Comparison of ENCODE assay signal across 9 cellular contexts in the genomic region with DNA sequence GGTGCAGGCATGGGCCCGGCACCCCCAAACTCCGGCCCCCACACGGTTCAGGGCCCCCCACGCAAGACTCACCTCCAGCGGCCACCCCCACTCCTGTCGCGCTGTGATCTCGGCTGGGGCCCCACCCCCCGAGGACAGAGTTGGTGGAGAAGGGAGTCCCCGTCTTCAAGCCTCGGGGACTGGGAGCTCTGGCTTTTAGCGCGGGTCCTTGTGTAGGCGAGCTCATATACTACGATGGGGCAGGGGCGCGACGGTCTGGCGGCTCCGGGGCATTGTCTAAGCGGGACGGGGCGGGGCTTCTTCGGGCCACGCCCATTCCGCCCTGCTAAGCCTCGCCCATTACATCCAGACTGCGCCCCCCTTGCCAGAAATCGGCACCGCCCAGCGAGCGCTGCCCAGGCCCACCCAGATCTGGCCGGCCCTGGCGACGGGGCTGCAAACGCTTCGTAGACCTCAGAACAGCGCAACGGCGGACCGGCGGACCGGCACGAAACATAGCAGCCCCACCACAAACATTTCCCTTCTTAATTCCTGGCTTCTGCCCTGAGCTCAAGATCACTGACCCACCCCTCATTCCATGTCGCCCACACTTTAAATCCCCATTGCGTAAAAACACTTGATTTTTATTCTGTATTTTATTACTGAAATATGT. TPM values are rescaled to one million over a fixed set of nuclear protein-coding genes. Genes with fewer than 3 reads are reported as not detected.
DNase-seq lines count a peak whose midpoint lies in the region.
"Had no signal": no experiment of that assay in that cellular context is flagged by ENCODE, and none has a peak within 500 bp of the region (broad histone marks: within the 10 kb centered on the region; RNA-seq: fewer than 3 reads in every experiment).

No MANE protein-coding gene starts in this region.

- H3K4me3 Mint-ChIP-seq in activated CD4-positive, alpha-beta T cell treated with anti-CD3 and anti-CD28 coated beads, Interleukin-2, amount 10 ng/mL, durations not matched to agents 7 days and 5 days: peak overlapping the region; percentile 85

- no peaks in the 10 kb centered on the region for H3K9me3 ChIP-seq in GM23248 (ENCODE audit: low read depth)

- H3K9ac ChIP-seq in GM23248: peak overlapping the region; percentile 81

- DNase-seq in C1 segment of cervical spinal cord (lab: John Stamatoyannopoulos, UW) (peak in 12 of 14 donors; percentile 25 to 82 (median 74)), GM23248 (peak; percentile 90), NCI-H2227 (lab: John Stamatoyannopoulos, UW; ENCODE audit: unreplicated experiment) (peak; percentile 95), dermis blood vessel endothelial cell (peak; percentile 95), left kidney (ENCODE audit: low read depth, low spot score) (peak; percentile 97), NCI-H1417 treated with DMSO at 0.1 percent for 48 hours (lab: John Stamatoyannopoulos, UW) (no peak)
- peak; percentile 57 for DNase-seq in activated CD4-positive, alpha-beta T cell treated with anti-CD3 and anti-CD28 coated beads, Interleukin-2, amount 10 ng/mL, durations not matched to agents 7 days and 5 days
- peak; percentile 64 to 76 for DNase-seq in stimulated activated CD4-positive, alpha-beta T cell treated with anti-CD3 and anti-CD28 coated beads, Interleukin-2, amount 100 ng/mL, for 24 hours

- peak overlapping the region; percentile 75 for H3K4me3 ChIP-seq in GM23248

- no peaks in the 10 kb centered on the region for H4K20me1 ChIP-seq in GM23248 (ENCODE audit: insufficient read depth)

- peaks cover 40% of the 10 kb centered on the region for H3F3A ChIP-seq in GM23248 (ENCODE audit: insufficient read depth)

- H3K79me2 ChIP-seq in GM23248 (ENCODE audit: insufficient read depth): peaks cover 33% of the 10 kb centered on the region

- H3K36me3 ChIP-seq in GM23248 (ENCODE audit: low read depth): peaks cover 44% of the 10 kb centered on the region

- peaks cover 19% of the 10 kb centered on the region for H3K4me1 ChIP-seq in GM23248 (ENCODE audit: insufficient read depth)

- no peaks in the 10 kb centered on the region for H3K27me3 ChIP-seq in GM23248 (replicated peaks; ENCODE audit: insufficient read depth)

- CTCF ChIA-PET in activated CD4-positive, alpha-beta T cell treated with anti-CD3 and anti-CD28 coated beads, Interleukin-2, amount 10 ng/mL, durations not matched to agents 7 days and 5 days (lab: Charles Lee): interaction anchor here (0.5 to 4.2 kb wide), 21 partner anchors 9 to 132 kb away, joined by 3 to 16 read pairs (median 4); a partner anchor contains a TSS

- peaks cover 59% of the 10 kb centered on the region for H3K36me3 Mint-ChIP-seq in activated CD4-positive, alpha-beta T cell treated with anti-CD3 and anti-CD28 coated beads, Interleukin-2, amount 10 ng/mL, durations not matched to agents 7 days and 5 days (ENCODE audit: low read depth)

- H3K4me1 Mint-ChIP-seq in activated CD4-positive, alpha-beta T cell treated with anti-CD3 and anti-CD28 coated beads, Interleukin-2, amount 10 ng/mL, durations not matched to agents 7 days and 5 days: peaks cover 79% of the 10 kb centered on the region

- H3K9me2 ChIP-seq in GM23248 (ENCODE audit: insufficient read depth): no peaks in the 10 kb centered on the region

- 1 to 3% methylated on average over 33 to 40 of the region's 46 CpGs for WGBS in GM23248 (ENCODE audit: low coverage in 1 of 2, low lambda C conversion rate in 2 of 2, missing lambda C conversion rate in 2 of 2), 2 experiments

- H3K27me3 Mint-ChIP-seq in activated CD4-positive, alpha-beta T cell treated with anti-CD3 and anti-CD28 coated beads, Interleukin-2, amount 10 ng/mL, durations not matched to agents 7 days and 5 days: no peaks in the 10 kb centered on the region

- H3K4me2 ChIP-seq in GM23248 (ENCODE audit: unreplicated experiment): peak overlapping the region; percentile 87

- POLR2A ChIA-PET in activated CD4-positive, alpha-beta T cell treated with anti-CD3 and anti-CD28 coated beads, Interleukin-2, amount 10 ng/mL, durations not matched to agents 7 days and 5 days (lab: Charles Lee): interaction anchor here (1.0 kb wide), 1 partner anchor 10 kb away, joined by 3 read pairs; no protein-coding TSS in a partner anchor

- peak overlapping the region; percentile 78 for H3K27ac ChIP-seq in GM23248

- H3K27ac Mint-ChIP-seq in activated CD4-positive, alpha-beta T cell treated with anti-CD3 and anti-CD28 coated beads, Interleukin-2, amount 10 ng/mL, durations not matched to agents 7 days and 5 days: peak overlapping the region; percentile 80

- H2AFZ ChIP-seq in GM23248: peak overlapping the region; percentile 70

- in situ Hi-C loops in GM23248 (cut with MboI): no loop called here

- H3K9me3 Mint-ChIP-seq in activated CD4-positive, alpha-beta T cell treated with anti-CD3 and anti-CD28 coated beads, Interleukin-2, amount 10 ng/mL, durations not matched to agents 7 days and 5 days: no peaks in the 10 kb centered on the region

RNA-seq across cellular contexts. Expression of a gene that starts 1.0 kb away (rescaled TPM):
- total RNA-seq in GM23248 (2014; rRNA removed; shearing (Covaris generic)): 76.6 and 93.3 TPM in 2 replicates
- 77.7 and 90.2 TPM in 2 replicates for polyA plus RNA-seq in GM23248 (2016; fragmentation: Nextera tagmentation; extraction: Ambion mirVana)
- total RNA-seq in activated CD4-positive, alpha-beta T cell treated with anti-CD3 and anti-CD28 coated beads, Interleukin-2, amount 10 ng/mL, durations not matched to agents 7 days and 5 days: 10 to 100 TPM; 13.3 to 15.4 TPM
- 126 and 150 TPM in 2 replicates for total RNA-seq in dermis blood vessel endothelial cell

RNA-seq across cellular contexts. Expression of a gene that starts 6.2 kb away (rescaled TPM):
- total RNA-seq in GM23248 (2014; rRNA removed; shearing (Covaris generic)): 447 and 576 TPM in 2 replicates
- polyA plus RNA-seq in GM23248 (2016; fragmentation: Nextera tagmentation; extraction: Ambion mirVana): 784 and 791 TPM in 2 replicates
- 100 to 1,000 TPM; 525 to 561 TPM for total RNA-seq in activated CD4-positive, alpha-beta T cell treated with anti-CD3 and anti-CD28 coated beads, Interleukin-2, amount 10 ng/mL, durations not matched to agents 7 days and 5 days
- total RNA-seq in dermis blood vessel endothelial cell: 543 and 615 TPM in 2 replicates

RNA-seq across cellular contexts. Expression of a gene that starts 6.9 kb away (rescaled TPM):
- total RNA-seq in GM23248 (2014; rRNA removed; shearing (Covaris generic)): not detected in 2 replicates
- not detected in 2 replicates for polyA plus RNA-seq in GM23248 (2016; fragmentation: Nextera tagmentation; extraction: Ambion mirVana)
- under 1 TPM; 0.15 to 0.19 TPM for total RNA-seq in activated CD4-positive, alpha-beta T cell treated with anti-CD3 and anti-CD28 coated beads, Interleukin-2, amount 10 ng/mL, durations not matched to agents 7 days and 5 days
- total RNA-seq in dermis blood vessel endothelial cell: not detected in 2 replicates
- total RNA-seq: NCI-H460 had no signal

RNA-seq across cellular contexts. Expression of a gene that starts 8.6 kb away (rescaled TPM):
- total RNA-seq in GM23248 (2014; rRNA removed; shearing (Covaris generic)): not detected in 2 replicates
- polyA plus RNA-seq in GM23248 (2016; fragmentation: Nextera tagmentation; extraction: Ambion mirVana): not detected in 2 replicates
- not detected for total RNA-seq in activated CD4-positive, alpha-beta T cell treated with anti-CD3 and anti-CD28 coated beads, Interleukin-2, amount 10 ng/mL, durations not matched to agents 7 days and 5 days
- total RNA-seq in dermis blood vessel endothelial cell: not detected in 2 replicates
- total RNA-seq: NCI-H460 had no signal

RNA-seq across cellular contexts. Expression of a gene that starts 9.7 kb away (rescaled TPM):
- 4.3 and 7.1 TPM in 2 replicates for total RNA-seq in GM23248 (2014; rRNA removed; shearing (Covaris generic))
- polyA plus RNA-seq in GM23248 (2016; fragmentation: Nextera tagmentation; extraction: Ambion mirVana): 2.0 and 2.9 TPM in 2 replicates
- 10 to 100 TPM; 56.1 to 58.0 TPM for total RNA-seq in activated CD4-positive, alpha-beta T cell treated with anti-CD3 and anti-CD28 coated beads, Interleukin-2, amount 10 ng/mL, durations not matched to agents 7 days and 5 days
- total RNA-seq in dermis blood vessel endothelial cell: 7.1 and 8.5 TPM in 2 replicates
